ENCODE assay signal across 25 cellular contexts in genomic region chr3:105999856-106000255, GRCh38.
"Had no signal": no experiment of that assay in that cellular context is flagged by ENCODE, and none has a peak within 500 bp of the region (broad histone marks: within the 10 kb centered on the region; RNA-seq: fewer than 3 reads in every experiment).

No MANE protein-coding gene starts in this region.

- H2AFZ ChIP-seq: neural progenitor cell had no signal

- H3K9ac ChIP-seq: neural progenitor cell had no signal

- H3K4me1 ChIP-seq: gastroesophageal sphincter, left lung, neural progenitor cell, prostate gland, transverse colon, upper lobe of right lung, uterus had no signal

- H3K36me3 ChIP-seq: esophagus muscularis mucosa, gastroesophageal sphincter, heart left ventricle, left lung, neural progenitor cell, prostate gland, right atrium auricular region, transverse colon, upper lobe of right lung, uterus had no signal

- H3K4me2 ChIP-seq: neural progenitor cell had no signal

- H3K4me3 Mint-ChIP-seq: naive thymus-derived CD4-positive, alpha-beta T cell; nephron; neural progenitor cell; stimulated activated naive B cell treated with anti-CD40 and anti-IgM and Interleukin-4, amounts not matched to agents 10 μg/mL and 1 μg/mL and 100 μg/mL, for 72 hours; stimulated activated naive CD8-positive, alpha-beta T cell treated with anti-CD3 and anti-CD28 coated beads, Interleukin-15, Interleukin-2, amounts not matched to agents 100 ng/mL and 50 ng/mL, for 24 hours had no signal

- H3K9me3 ChIP-seq: prostate gland, upper lobe of right lung, uterus had no signal

- DNase-seq: cortex of kidney; dorsolateral prefrontal cortex; effector CD4-positive, alpha-beta T cell; foreskin keratinocyte; heart left ventricle; hippocampal formation; left cardiac atrium; left lung; mesenchymal stem cell; midbrain; naive thymus-derived CD4-positive, alpha-beta T cell; stimulated activated CD4-positive, alpha-beta T cell treated with anti-CD3 and anti-CD28 coated beads, Interleukin-2, amount 100 ng/mL, for 24 hours; stimulated activated naive B cell treated with anti-CD40 and anti-IgM and Interleukin-4, amounts not matched to agents 10 μg/mL and 1 μg/mL and 100 μg/mL, for 72 hours; transverse colon; upper lobe of right lung; uterus had no signal

- H3K27ac Mint-ChIP-seq: naive thymus-derived CD4-positive, alpha-beta T cell; nephron; neural progenitor cell; stimulated activated naive B cell treated with anti-CD40 and anti-IgM and Interleukin-4, amounts not matched to agents 10 μg/mL and 1 μg/mL and 100 μg/mL, for 72 hours; stimulated activated naive CD8-positive, alpha-beta T cell treated with anti-CD3 and anti-CD28 coated beads, Interleukin-15, Interleukin-2, amounts not matched to agents 100 ng/mL and 50 ng/mL, for 24 hours had no signal

- H3K4me1 Mint-ChIP-seq: neural progenitor cell; stimulated activated naive B cell treated with anti-CD40 and anti-IgM and Interleukin-4, amounts not matched to agents 10 μg/mL and 1 μg/mL and 100 μg/mL, for 72 hours had no signal

- ATAC-seq: foreskin keratinocyte; gastroesophageal sphincter; heart left ventricle; left lung; naive thymus-derived CD4-positive, alpha-beta T cell; sciatic nerve; stimulated activated naive B cell treated with anti-CD40 and anti-IgM and Interleukin-4, amounts not matched to agents 10 μg/mL and 1 μg/mL and 100 μg/mL, for 72 hours; upper lobe of right lung had no signal

- H3K36me3 Mint-ChIP-seq: neural progenitor cell had no signal

- H3K27me3 ChIP-seq: dorsolateral prefrontal cortex, esophagus muscularis mucosa, foreskin keratinocyte, gastroesophageal sphincter, heart left ventricle, left lung, neural progenitor cell, right atrium auricular region, transverse colon, upper lobe of right lung, uterus had no signal

- H3K27me3 Mint-ChIP-seq: naive thymus-derived CD4-positive, alpha-beta T cell; stimulated activated naive B cell treated with anti-CD40 and anti-IgM and Interleukin-4, amounts not matched to agents 10 μg/mL and 1 μg/mL and 100 μg/mL, for 72 hours; stimulated activated naive CD8-positive, alpha-beta T cell treated with anti-CD3 and anti-CD28 coated beads, Interleukin-15, Interleukin-2, amounts not matched to agents 100 ng/mL and 50 ng/mL, for 24 hours had no signal

- H3K4me3 ChIP-seq: dorsolateral prefrontal cortex, esophagus muscularis mucosa, gastroesophageal sphincter, heart left ventricle, left lung, neural progenitor cell, prostate gland, right atrium auricular region, transverse colon, upper lobe of right lung, uterus had no signal

- H3K27ac ChIP-seq: dorsolateral prefrontal cortex, epithelial cell of prostate, esophagus muscularis mucosa, foreskin keratinocyte, gastroesophageal sphincter, heart left ventricle, left lung, neural progenitor cell, prostate gland, right atrium auricular region, transverse colon, upper lobe of right lung, uterus had no signal
